Comparison of ENCODE assay signal across 26 cellular contexts in genomic region chr3:179962617-179963387, GRCh38.
DNase-seq lines count a peak whose midpoint lies in the region; ATAC-seq and TF ChIP-seq lines count a peak whose summit lies in the region.
"Had no signal": no experiment of that assay in that cellular context is flagged by ENCODE, and none has a peak within 500 bp of the region (broad histone marks: within the 10 kb centered on the region; RNA-seq: fewer than 3 reads in every experiment).

No MANE protein-coding gene starts in this region.

- H3K4me3 Mint-ChIP-seq in glutamatergic neuron (ENCODE audit: unreplicated experiment) = no peak overlapping the region
- H3K4me3 Mint-ChIP-seq: activated naive CD8-positive, alpha-beta T cell treated with anti-CD3 and anti-CD28 coated beads for 36 hours; activated T-helper 17 cell treated with anti-CD3 and anti-CD28 coated beads, Interleukin-2, amount 50 U/mL, for 72 hours; effector memory CD8-positive, alpha-beta T cell; naive B cell had no signal

- TF ChIP-seq CTCF in glutamatergic neuron (IDR thresholded peaks at IDR 0.05; ENCODE audit: partially characterized antibody, unreplicated experiment) = no peak

- DNase-seq in NCI-H146 (lab: John Stamatoyannopoulos, UW) (peak; percentile 34), NCI-H146 treated with DMSO at 0.1 percent for 48 hours (lab: John Stamatoyannopoulos, UW; ENCODE audit: unreplicated experiment) (no peak), NCI-H2107 treated with DMSO at 0.1 percent for 48 hours (lab: John Stamatoyannopoulos, UW; ENCODE audit: unreplicated experiment) (peak; percentile 58), glutamatergic neuron (no peak), NCI-H1436 (lab: John Stamatoyannopoulos, UW) (no peak)
- DNase-seq in activated CD8-positive, alpha-beta memory T cell treated with anti-CD3 and anti-CD28 coated beads, Interleukin-2, amount 50 U/mL, for 4 hours = no peak
- DNase-seq: 8988T; activated CD4-positive, alpha-beta T cell treated with anti-CD3 and anti-CD28 coated beads for 4 hours; activated naive CD8-positive, alpha-beta T cell treated with anti-CD3 and anti-CD28 coated beads for 36 hours; COR-L47; effector memory CD8-positive, alpha-beta T cell; EL; Kasumi-1; kidney glomerular epithelial cell; mesenchymal stem cell; naive B cell; NCI-H1092 treated with DMSO at 0.1 percent for 48 hours; OCI-M1; right cardiac atrium; stimulated activated CD4-positive, alpha-beta T cell treated with anti-CD3 and anti-CD28 coated beads, Interleukin-12 subunit alpha, Interleukin-12 subunit beta, amount 100 ng/mL, for 4 hours; stomach; T-helper 1 cell; upper lobe of left lung had no signal

- no peaks in the 10 kb centered on the region for H3K36me3 Mint-ChIP-seq in glutamatergic neuron (ENCODE audit: unreplicated experiment)
- H3K36me3 Mint-ChIP-seq: activated naive CD8-positive, alpha-beta T cell treated with anti-CD3 and anti-CD28 coated beads for 36 hours; naive B cell had no signal

- H3K4me1 Mint-ChIP-seq in glutamatergic neuron (ENCODE audit: low read depth, unreplicated experiment) = peaks cover 28% of the 10 kb centered on the region
- H3K4me1 Mint-ChIP-seq: activated naive CD8-positive, alpha-beta T cell treated with anti-CD3 and anti-CD28 coated beads for 36 hours; activated T-helper 17 cell treated with anti-CD3 and anti-CD28 coated beads, Interleukin-2, amount 50 U/mL, for 72 hours had no signal

- peaks cover 2% of the 10 kb centered on the region for H3K27me3 Mint-ChIP-seq in glutamatergic neuron (ENCODE audit: unreplicated experiment)

- peak overlapping the region; percentile 35 for H3K27ac Mint-ChIP-seq in glutamatergic neuron (ENCODE audit: unreplicated experiment)
- H3K27ac Mint-ChIP-seq: activated naive CD8-positive, alpha-beta T cell treated with anti-CD3 and anti-CD28 coated beads for 36 hours; activated T-helper 17 cell treated with anti-CD3 and anti-CD28 coated beads, Interleukin-2, amount 50 U/mL, for 72 hours; effector memory CD8-positive, alpha-beta T cell; naive B cell had no signal

- ATAC-seq in GM21390 (IDR thresholded peaks at IDR 0.05; ENCODE audit: unreplicated experiment) (peak; percentile 26), GM19455 (IDR thresholded peaks at IDR 0.05; ENCODE audit: unreplicated experiment) (no peak)
- ATAC-seq: activated T-helper 17 cell treated with anti-CD3 and anti-CD28 coated beads, Interleukin-2, amount 50 U/mL, for 72 hours; effector memory CD8-positive, alpha-beta T cell; right cardiac atrium had no signal

- peaks cover 3% of the 10 kb centered on the region for H3K9me3 Mint-ChIP-seq in glutamatergic neuron (ENCODE audit: unreplicated experiment)
- H3K9me3 Mint-ChIP-seq: activated T-helper 17 cell treated with anti-CD3 and anti-CD28 coated beads, Interleukin-2, amount 50 U/mL, for 72 hours; effector memory CD8-positive, alpha-beta T cell had no signal

Comparison
In these comparisons a context has a peak if more than half of its experiments do, and no peak if none do; other contexts are left out.
1. DNase-seq: peak in NCI-H146 (single experiment) and NCI-H2107 treated with DMSO at 0.1 percent for 48 hours (single experiment); none in NCI-H146 treated with DMSO at 0.1 percent for 48 hours (single experiment), glutamatergic neuron (single experiment), activated CD8-positive, alpha-beta memory T cell treated with anti-CD3 and anti-CD28 coated beads, Interleukin-2, amount 50 U/mL, for 4 hours (single experiment) and NCI-H1436 (single experiment).